Comparison of ENCODE assay signal across 8 cellular contexts in genomic region chr3:136862611-136862951, GRCh38. TPM values are rescaled to one million over a fixed set of nuclear protein-coding genes. Genes with fewer than 3 reads are reported as not detected.
DNase-seq lines count a peak whose midpoint lies in the region; ATAC-seq and TF ChIP-seq lines count a peak whose summit lies in the region.

No MANE protein-coding gene starts in this region.

- peak overlapping the region; percentile 83 for H3K27ac Mint-ChIP-seq in activated T-cell treated with anti-CD3 and anti-CD28 coated beads, Interleukin-2, amount 50 U/mL, for 72 hours

- peak; percentile 60 for DNase-seq in AG08396 (ENCODE audit: low spot score)
- DNase-seq in NCI-H510A treated with DMSO at 0.1 percent for 48 hours (lab: John Stamatoyannopoulos, UW) = peak; percentile 29
- DNase-seq in activated T-cell treated with anti-CD3 and anti-CD28 coated beads, Interleukin-2, amount 50 U/mL, for 72 hours = peak; percentile 48 to 50
- DNase-seq in fibroblast of mammary gland (ENCODE audit: low read depth) = peak; percentile 61
- peak; percentile 69 for DNase-seq in transverse colon

- peaks cover 56% of the 10 kb centered on the region for H3K4me1 Mint-ChIP-seq in activated T-cell treated with anti-CD3 and anti-CD28 coated beads, Interleukin-2, amount 50 U/mL, for 72 hours (ENCODE audit: low read depth)

- H3K4me3 ChIP-seq in fibroblast of mammary gland (ENCODE audit: control insufficient read depth, low read depth, low read length) (peak overlapping the region; percentile 86), neural cell (ENCODE audit: low read length) (peak overlapping the region; percentile 91), transverse colon (peak overlapping the region; percentile 64 to 98 (median 68))

- H3F3A ChIP-seq in neural cell (ENCODE audit: insufficient read depth, low read length, poor library complexity, severe bottlenecking) = no peaks in the 10 kb centered on the region

- H3K36me3 Mint-ChIP-seq in activated T-cell treated with anti-CD3 and anti-CD28 coated beads, Interleukin-2, amount 50 U/mL, for 72 hours (ENCODE audit: insufficient read depth in 2 of 2) = peaks cover 2 to 11% of the 10 kb centered on the region in 2 donors

- H3K79me2 ChIP-seq in neural cell (replicated peaks; ENCODE audit: insufficient read depth, low read length) = peaks cover 32% of the 10 kb centered on the region

- H3K36me3 ChIP-seq in neural cell (ENCODE audit: insufficient read depth, low read length) (no peaks in the 10 kb centered on the region), transverse colon (no peaks in the 10 kb centered on the region)

- H3K27ac ChIP-seq in neural cell (ENCODE audit: low read length) = peak overlapping the region; percentile 92
- H3K27ac ChIP-seq in transverse colon = peak overlapping the region; percentile 88 to 99 (median 95)

- TF ChIP-seq EP300 in neural cell (conservative IDR thresholded peaks at IDR 0.05; ENCODE audit: poor library complexity, severe bottlenecking) = no peak
- TF ChIP-seq EP300 in transverse colon (IDR thresholded peaks at IDR 0.05; ENCODE audit: low read depth) = no peak

- H3K4me2 ChIP-seq in neural cell (ENCODE audit: low read length) = peak overlapping the region; percentile 96

- TF ChIP-seq RAD21 in neural cell (conservative IDR thresholded peaks at IDR 0.05) = no peak

- H3K9me3 Mint-ChIP-seq in activated T-cell treated with anti-CD3 and anti-CD28 coated beads, Interleukin-2, amount 50 U/mL, for 72 hours = no peaks in the 10 kb centered on the region

- intact Hi-C loops in transverse colon (cut with DNase I; ENCODE audit: low total_unique reads) = no loop called here

- in situ Hi-C loops in transverse colon (cut with MboI; ENCODE audit: low pct_ligation_motif_present in 1 of 4, low pct_unique_long_range_greater_than_20kb in 1 of 4, low sequenced_read_pairs in 3 of 4) = loop anchor here in 1 of 4 donors (25.0 kb wide), 1 partner anchor 125 kb away; no protein-coding TSS in a partner anchor

- peak; percentile 5 for ATAC-seq in GM18517 (IDR thresholded peaks at IDR 0.05; ENCODE audit: unreplicated experiment)
- ATAC-seq in HG03139 (IDR thresholded peaks at IDR 0.05; ENCODE audit: unreplicated experiment) = peak; percentile 11
- peak; percentile 17 to 27 for ATAC-seq in activated T-cell treated with anti-CD3 and anti-CD28 coated beads, Interleukin-2, amount 50 U/mL, for 72 hours (replicated peaks in 1 of 2)

- H3K9me3 ChIP-seq in neural cell (ENCODE audit: low read length) (no peaks in the 10 kb centered on the region), transverse colon (no peaks in the 10 kb centered on the region)

- no peak for TF ChIP-seq CTCF in fibroblast of mammary gland (conservative IDR thresholded peaks at IDR 0.05; ENCODE audit: control insufficient read depth, insufficient read depth, low read depth, low read length)
- no peak for TF ChIP-seq CTCF in neural cell (IDR thresholded peaks at IDR 0.05; ENCODE audit: poor library complexity, severe bottlenecking)
- no peak for TF ChIP-seq CTCF in transverse colon (IDR thresholded peaks at IDR 0.05)

- TF ChIP-seq POLR2A in transverse colon (IDR thresholded peaks at IDR 0.05) = no peak

- H3K27me3 ChIP-seq in neural cell (ENCODE audit: insufficient read depth, low read depth, low read length) (no peaks in the 10 kb centered on the region), transverse colon (no peaks in the 10 kb centered on the region)

- peak overlapping the region; percentile 91 for H3K9ac ChIP-seq in neural cell (ENCODE audit: low read length)

- no peaks in the 10 kb centered on the region for H3K9me2 ChIP-seq in neural cell (ENCODE audit: insufficient read depth, low read length)

- H3K4me3 Mint-ChIP-seq in activated T-cell treated with anti-CD3 and anti-CD28 coated beads, Interleukin-2, amount 50 U/mL, for 72 hours = peak overlapping the region; percentile 94 to 96

- H2AFZ ChIP-seq in neural cell (ENCODE audit: low read depth, low read length) = peak overlapping the region; percentile 85

- H4K20me1 ChIP-seq in neural cell (ENCODE audit: insufficient read depth) = no peaks in the 10 kb centered on the region

- 0% methylated on average over 4 to 24 of the region's 29 CpGs for WGBS in transverse colon (ENCODE audit: low coverage in 1 of 2), 2 donors

- H3K4me1 ChIP-seq in transverse colon = peaks cover 11 to 20% (median 18%) of the 10 kb centered on the region in 4 donors

- no peaks in the 10 kb centered on the region for H3K27me3 Mint-ChIP-seq in activated T-cell treated with anti-CD3 and anti-CD28 coated beads, Interleukin-2, amount 50 U/mL, for 72 hours (ENCODE audit: low read depth)

TF ChIP-seq in neural cell, 6 proteins besides CTCF, POLR2A, EP300 and RAD21:
- no peak for TF ChIP-seq SMC3 (conservative IDR thresholded peaks at IDR 0.05; ENCODE audit: poor library complexity)
- TF ChIP-seq TAF1 (IDR thresholded peaks at IDR 0.05; ENCODE audit: low read depth) = no peak
- peak; percentile 16 for TF ChIP-seq REST (IDR thresholded peaks at IDR 0.05; ENCODE audit: borderline replicate concordance)

RNA-seq across cellular contexts. Expression of gene NCK1, which starts 0.6 kb away (rescaled TPM):
- 10 to 100 TPM; 45.8 to 46.6 TPM for total RNA-seq in activated T-cell treated with anti-CD3 and anti-CD28 coated beads, Interleukin-2, amount 50 U/mL, for 72 hours
- polyA plus RNA-seq in neural cell = 21.5 and 22.4 TPM in 2 replicates
- polyA minus RNA-seq in neural cell = 47.5 and 58.3 TPM in 2 replicates
- 10 to 100 TPM in 3 of 4 donors, under 1 TPM in 1; 0.80 to 71.4 (median 45.2) TPM for total RNA-seq in transverse colon

RNA-seq across cellular contexts. Expression of gene SLC35G2, which starts 43.7 kb away (rescaled TPM):
- 1 to 10 TPM; 3.7 to 5.4 TPM for total RNA-seq in activated T-cell treated with anti-CD3 and anti-CD28 coated beads, Interleukin-2, amount 50 U/mL, for 72 hours
- polyA plus RNA-seq in neural cell = 3.7 and 6.8 TPM in 2 replicates
- polyA minus RNA-seq in neural cell = 10.9 and 11.2 TPM in 2 replicates
- total RNA-seq in transverse colon = 10 to 100 TPM in 1 of 4 donors, 1 to 10 TPM in 1, under 1 TPM in 1, not detected in 1; 0.68 to 23.3 (median 2.1) TPM

Comparison
In these comparisons a context has a peak if more than half of its experiments do, and no peak if none do; other contexts are left out.
1. Peak in every context shown above with its lines: DNase-seq, ATAC-seq, H3K4me3 ChIP-seq and H3K27ac ChIP-seq.